In genomic region chrX:105460366-105460765, GRCh38 we compare ENCODE assay signal across 26 cellular contexts.
DNase-seq lines count a peak whose midpoint lies in the region; ATAC-seq and TF ChIP-seq lines count a peak whose summit lies in the region.
"Had no signal": no experiment of that assay in that cellular context is flagged by ENCODE, and none has a peak within 500 bp of the region (broad histone marks: within the 10 kb centered on the region; RNA-seq: fewer than 3 reads in every experiment).

No MANE protein-coding gene starts in this region.

- TF ChIP-seq CTCF in SK-N-SH (IDR thresholded peaks at IDR 0.05): no peak
- no peak for TF ChIP-seq CTCF in astrocyte of the spinal cord (IDR thresholded peaks at IDR 0.05; ENCODE audit: low read depth, low read length)
- TF ChIP-seq CTCF in fibroblast of the aortic adventitia (IDR thresholded peaks at IDR 0.05; ENCODE audit: insufficient read depth, low read length): no peak
- no peak for TF ChIP-seq CTCF in CD14-positive monocyte (IDR thresholded peaks at IDR 0.05)

- H3K36me3 ChIP-seq in SK-N-SH (replicated peaks in 1 of 2; ENCODE audit: control insufficient read depth in 1 of 2, insufficient read depth in 2 of 2, low read length in 1 of 2): no peaks in the 10 kb centered on the region
- H3K36me3 ChIP-seq: BE2C, MG63, upper lobe of right lung had no signal

- H3K9me2 ChIP-seq in SK-N-SH: no peaks in the 10 kb centered on the region

- TF ChIP-seq RAD21 in SK-N-SH (IDR thresholded peaks at IDR 0.05; ENCODE audit: low read length): no peak

- POLR2A ChIA-PET in SK-N-SH (lab: Yijun Ruan, JAX): no interaction called here

- peaks cover 0 to 3% (median 0%) of the 10 kb centered on the region in 7 donors for H3K9me3 Mint-ChIP-seq in CD14-positive monocyte
- H3K9me3 Mint-ChIP-seq: activated CD4-positive, alpha-beta memory T cell treated with anti-CD3 and anti-CD28 coated beads, Interleukin-2, amount 10 ng/mL, durations not matched to agents 7 days and 5 days; GM23338 had no signal

- WGBS in SK-N-SH (ENCODE audit: low lambda C conversion rate): 0% methylated on average over 1 of the region's 1 CpG

- no peak for ATAC-seq in SK-N-SH treated with all-trans-retinoic acid at 6 μM for 48 hours
- ATAC-seq: activated CD4-positive, CD25-positive, alpha-beta regulatory T cell treated with anti-CD3 and anti-CD28 coated beads, Interleukin-2, amount 50 U/mL, for 24 hours; GM23338; upper lobe of right lung had no signal

- H3K4me3 Mint-ChIP-seq in CD14-positive monocyte: no peak overlapping the region
- H3K4me3 Mint-ChIP-seq: activated CD4-positive, alpha-beta memory T cell treated with anti-CD3 and anti-CD28 coated beads, Interleukin-2, amount 10 ng/mL, durations not matched to agents 7 days and 5 days; GM23338; IgD-negative memory B cell; nephron progenitor cell had no signal

- H3K27ac Mint-ChIP-seq in CD14-positive monocyte: no peak overlapping the region
- H3K27ac Mint-ChIP-seq: activated CD4-positive, alpha-beta memory T cell treated with anti-CD3 and anti-CD28 coated beads, Interleukin-2, amount 10 ng/mL, durations not matched to agents 7 days and 5 days; GM23338; IgD-negative memory B cell; nephron progenitor cell had no signal

- intact Hi-C loops in CD14-positive monocyte (cut with micrococcal nuclease): no loop called here

- H4K20me1 ChIP-seq in SK-N-SH (ENCODE audit: insufficient read depth): no peaks in the 10 kb centered on the region

- H3K9ac ChIP-seq in SK-N-SH: no peak overlapping the region

- no peaks in the 10 kb centered on the region for H3K79me2 ChIP-seq in SK-N-SH (ENCODE audit: insufficient read depth)

- no peak overlapping the region for H2AFZ ChIP-seq in SK-N-SH (ENCODE audit: low read depth)
- H2AFZ ChIP-seq: GM23338 had no signal

- H3K27me3 ChIP-seq in SK-N-SH (ENCODE audit: insufficient read depth): no peaks in the 10 kb centered on the region
- H3K27me3 ChIP-seq: BE2C, MG63, upper lobe of right lung had no signal

- no peak overlapping the region for H3K27ac ChIP-seq in SK-N-SH (ENCODE audit: low read depth in 2 of 2, low read length in 1 of 2)
- H3K27ac ChIP-seq: HL-60, upper lobe of right lung had no signal

- CTCF ChIA-PET in SK-N-SH (lab: Yijun Ruan, JAX): no interaction called here

- DNase-seq in SK-N-SH: no peak
- peak; percentile 68 for DNase-seq in astrocyte of the spinal cord (ENCODE audit: low read depth, low spot score)
- peak; percentile 55 for DNase-seq in fibroblast of the aortic adventitia (ENCODE audit: low read depth)
- peak; percentile 45 for DNase-seq in skeletal muscle cell (ENCODE audit: low read depth)
- no peak for DNase-seq in CD14-positive monocyte (ENCODE audit: low spot score)
- DNase-seq in nucleus accumbens (lab: John Stamatoyannopoulos, UW): no peak
- no peak for DNase-seq in AG08396 (ENCODE audit: low spot score)
- DNase-seq: 8988T; activated CD4-positive, alpha-beta memory T cell treated with anti-CD3 and anti-CD28 coated beads, Interleukin-2, amount 10 ng/mL, durations not matched to agents 7 days and 5 days; BE2C; Calu3; erythroblast; MG63; midbrain; NCI-H2171; NCI-H69; nephron progenitor cell; posterior cingulate gyrus; stimulated activated CD4-positive, alpha-beta T cell treated with anti-CD3 and anti-CD28 coated beads, Interleukin-1b, Interleukin-23, amount 100 ng/mL, for 48 hours; substantia nigra; upper lobe of right lung had no signal

- no peaks in the 10 kb centered on the region for H3K4me1 ChIP-seq in SK-N-SH (ENCODE audit: control insufficient read depth in 1 of 2, insufficient read depth in 2 of 2, low read depth in 1 of 2, low read length in 1 of 2)
- H3K4me1 ChIP-seq: BE2C, upper lobe of right lung had no signal

- H3K9me3 ChIP-seq in SK-N-SH: no peaks in the 10 kb centered on the region
- H3K9me3 ChIP-seq: BE2C, MG63, upper lobe of right lung had no signal

- in situ Hi-C loops in astrocyte of the spinal cord (cut with HindIII; ENCODE audit: low sequenced_read_pairs): no loop called here

- H3K4me1 Mint-ChIP-seq in CD14-positive monocyte: no peaks in the 10 kb centered on the region
- H3K4me1 Mint-ChIP-seq: activated CD4-positive, alpha-beta memory T cell treated with anti-CD3 and anti-CD28 coated beads, Interleukin-2, amount 10 ng/mL, durations not matched to agents 7 days and 5 days; GM23338; IgD-negative memory B cell; nephron progenitor cell had no signal

- H3K4me3 ChIP-seq in SK-N-SH (ENCODE audit: low read depth in 2 of 2, low read length in 1 of 2) (no peak overlapping the region), astrocyte of the spinal cord (ENCODE audit: low read depth, low read length) (no peak overlapping the region), fibroblast of the aortic adventitia (ENCODE audit: low read depth, low read length) (no peak overlapping the region), skeletal muscle cell (ENCODE audit: low read depth, low read length) (no peak overlapping the region)
- H3K4me3 ChIP-seq: GM23338, MG63, upper lobe of right lung had no signal

- H3K4me2 ChIP-seq in SK-N-SH: peak overlapping the region; percentile 17; the same call in 1 of the 2 replicates
- H3K4me2 ChIP-seq: GM23338 had no signal

- no peaks in the 10 kb centered on the region for H3K36me3 Mint-ChIP-seq in CD14-positive monocyte
- H3K36me3 Mint-ChIP-seq: IgD-negative memory B cell had no signal

- H3F3A ChIP-seq in SK-N-SH (replicated peaks; ENCODE audit: insufficient read depth): no peaks in the 10 kb centered on the region

- H3K27me3 Mint-ChIP-seq in CD14-positive monocyte (ENCODE audit: low read depth in 3 of 3): peaks cover 0 to 2% (median 0%) of the 10 kb centered on the region in 3 donors
- H3K27me3 Mint-ChIP-seq: activated CD4-positive, alpha-beta memory T cell treated with anti-CD3 and anti-CD28 coated beads, Interleukin-2, amount 10 ng/mL, durations not matched to agents 7 days and 5 days; IgD-negative memory B cell had no signal

- TF ChIP-seq EP300 in SK-N-SH (IDR thresholded peaks at IDR 0.05; ENCODE audit: borderline replicate concordance in 1 of 2, low read depth in 1 of 2, low read length in 1 of 2): no peak

TF ChIP-seq in SK-N-SH, 30 proteins besides CTCF, POLR2A, EP300 and RAD21 (continues in another document):
- TF ChIP-seq USF2 (IDR thresholded peaks at IDR 0.05; ENCODE audit: borderline replicate concordance, low read depth, low read length): no peak

TF ChIP-seq in SK-N-SH treated with all-trans-retinoic acid at 6 μM for 48 hours, 23 proteins besides CTCF, POLR2A, EP300 and RAD21:
- TF ChIP-seq TSHZ2 (CRISPR knock-in tag; IDR thresholded peaks at IDR 0.05): no peak
- TF ChIP-seq TOX (CRISPR knock-in tag; IDR thresholded peaks at IDR 0.05; ENCODE audit: borderline replicate concordance): no peak
- no peak for TF ChIP-seq GLIS3 (CRISPR knock-in tag; IDR thresholded peaks at IDR 0.05)
- TF ChIP-seq POU6F1 (CRISPR knock-in tag; IDR thresholded peaks at IDR 0.05; ENCODE audit: borderline replicate concordance, low read depth): no peak
- no peak for TF ChIP-seq ZFP3 (CRISPR knock-in tag; IDR thresholded peaks at IDR 0.05)
- TF ChIP-seq ZNF8 (CRISPR knock-in tag; IDR thresholded peaks at IDR 0.05): no peak
- no peak for TF ChIP-seq CSDC2 (CRISPR knock-in tag; IDR thresholded peaks at IDR 0.05)

Comparison
In these comparisons a context has a peak if more than half of its experiments do, and no peak if none do; other contexts are left out.
1. DNase-seq: peak in astrocyte of the spinal cord (single experiment), fibroblast of the aortic adventitia (single experiment) and skeletal muscle cell (single experiment); none in SK-N-SH (single experiment), CD14-positive monocyte (single experiment), nucleus accumbens (0 of 56) and AG08396 (single experiment).